ENCODE assay signal across 1 cellular context in the genomic region with DNA sequence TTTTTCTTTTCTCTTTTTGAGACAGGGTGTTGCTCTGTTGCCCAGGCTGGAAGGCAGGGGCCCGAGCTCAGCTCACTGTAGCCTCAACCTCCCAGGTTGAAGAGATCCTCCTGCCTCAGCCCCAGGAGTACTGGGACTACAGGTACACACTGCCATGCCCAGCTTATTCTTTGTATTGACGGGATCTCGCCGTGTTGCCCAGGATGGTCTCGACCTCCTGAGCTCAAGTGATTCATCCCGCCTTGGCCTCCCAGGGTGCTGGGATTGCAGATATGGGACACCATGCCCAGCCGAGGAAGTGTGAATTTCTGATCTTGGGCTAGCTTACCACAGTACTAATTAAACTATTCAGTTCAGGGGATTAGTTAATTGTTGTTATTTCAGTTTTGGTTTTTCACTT.
TF ChIP-seq lines count a peak whose summit lies in the region.

No MANE protein-coding gene starts in this region.

TF ChIP-seq in GM23338, 12 proteins besides CTCF, POLR2A, EP300 and RAD21 (continued from another document):
- TF ChIP-seq ZNF462 (CRISPR knock-in tag; IDR thresholded peaks at IDR 0.05) (no peak), POLR2AphosphoS5 (IDR thresholded peaks at IDR 0.05; ENCODE audit: low read depth) (no peak), CREB1 (CRISPR knock-in tag; IDR thresholded peaks at IDR 0.05; ENCODE audit: low read depth) (no peak), ZNF331 (CRISPR knock-in tag; IDR thresholded peaks at IDR 0.05; ENCODE audit: low read depth) (no peak), ZNF114 (CRISPR knock-in tag; IDR thresholded peaks at IDR 0.05) (no peak), EZH2phosphoT487 (IDR thresholded peaks at IDR 0.05; ENCODE audit: unreplicated experiment) (no peak)
- TF ChIP-seq, protein P1, sequence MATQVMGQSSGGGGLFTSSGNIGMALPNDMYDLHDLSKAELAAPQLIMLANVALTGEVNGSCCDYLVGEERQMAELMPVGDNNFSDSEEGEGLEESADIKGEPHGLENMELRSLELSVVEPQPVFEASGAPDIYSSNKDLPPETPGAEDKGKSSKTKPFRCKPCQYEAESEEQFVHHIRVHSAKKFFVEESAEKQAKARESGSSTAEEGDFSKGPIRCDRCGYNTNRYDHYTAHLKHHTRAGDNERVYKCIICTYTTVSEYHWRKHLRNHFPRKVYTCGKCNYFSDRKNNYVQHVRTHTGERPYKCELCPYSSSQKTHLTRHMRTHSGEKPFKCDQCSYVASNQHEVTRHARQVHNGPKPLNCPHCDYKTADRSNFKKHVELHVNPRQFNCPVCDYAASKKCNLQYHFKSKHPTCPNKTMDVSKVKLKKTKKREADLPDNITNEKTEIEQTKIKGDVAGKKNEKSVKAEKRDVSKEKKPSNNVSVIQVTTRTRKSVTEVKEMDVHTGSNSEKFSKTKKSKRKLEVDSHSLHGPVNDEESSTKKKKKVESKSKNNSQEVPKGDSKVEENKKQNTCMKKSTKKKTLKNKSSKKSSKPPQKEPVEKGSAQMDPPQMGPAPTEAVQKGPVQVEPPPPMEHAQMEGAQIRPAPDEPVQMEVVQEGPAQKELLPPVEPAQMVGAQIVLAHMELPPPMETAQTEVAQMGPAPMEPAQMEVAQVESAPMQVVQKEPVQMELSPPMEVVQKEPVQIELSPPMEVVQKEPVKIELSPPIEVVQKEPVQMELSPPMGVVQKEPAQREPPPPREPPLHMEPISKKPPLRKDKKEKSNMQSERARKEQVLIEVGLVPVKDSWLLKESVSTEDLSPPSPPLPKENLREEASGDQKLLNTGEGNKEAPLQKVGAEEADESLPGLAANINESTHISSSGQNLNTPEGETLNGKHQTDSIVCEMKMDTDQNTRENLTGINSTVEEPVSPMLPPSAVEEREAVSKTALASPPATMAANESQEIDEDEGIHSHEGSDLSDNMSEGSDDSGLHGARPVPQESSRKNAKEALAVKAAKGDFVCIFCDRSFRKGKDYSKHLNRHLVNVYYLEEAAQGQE (IDR thresholded peaks at IDR 0.05; ENCODE audit: unreplicated experiment): no peak
